26 cellular contexts compared by ENCODE assay signal in the genomic region with DNA sequence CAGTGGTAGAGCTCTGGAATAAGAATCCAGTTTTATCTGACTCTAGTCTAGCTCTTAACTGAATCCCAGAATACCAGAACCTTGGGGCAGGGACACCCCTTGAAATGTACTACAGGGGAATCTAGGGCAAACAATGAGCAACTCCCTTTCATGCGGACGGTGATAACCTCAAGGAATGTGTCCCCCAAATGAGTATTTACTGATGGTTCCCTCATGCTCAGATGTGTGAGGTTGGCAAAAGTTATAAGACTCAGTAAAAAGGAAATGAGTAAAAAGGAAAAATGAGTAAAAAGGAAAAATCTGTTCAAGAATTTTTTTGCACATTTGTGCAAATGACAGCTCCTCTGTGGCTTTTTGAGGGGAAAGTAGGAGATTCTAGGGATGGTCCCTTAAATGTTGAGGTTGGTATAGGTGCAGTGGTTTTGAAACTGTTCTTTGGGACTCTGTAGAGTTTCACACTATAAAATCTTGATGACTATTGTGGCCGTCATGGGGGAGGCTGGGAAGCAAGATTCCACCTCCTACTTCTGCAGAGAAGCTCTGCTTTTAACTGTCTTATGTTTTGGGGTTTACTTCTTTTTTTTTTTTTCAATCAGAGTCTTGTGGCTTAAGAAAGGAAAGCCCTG. TPM values are rescaled to one million over a fixed set of nuclear protein-coding genes. Genes with fewer than 3 reads are reported as not detected.
"Had no signal": no experiment of that assay in that cellular context is flagged by ENCODE, and none has a peak within 500 bp of the region (broad histone marks: within the 10 kb centered on the region; RNA-seq: fewer than 3 reads in every experiment).

No MANE protein-coding gene starts in this region.

- H3K4me1 Mint-ChIP-seq: immature natural killer cell; naive thymus-derived CD8-positive, alpha-beta T cell; neural crest cell; stimulated activated memory B cell treated with anti-CD40 and anti-IgM and Interleukin-4, amounts not matched to agents 10 μg/mL and 1 μg/mL and 100 μg/mL, for 72 hours had no signal

- DNase-seq: hypothalamus; immature natural killer cell; kidney; left colon; left lung; lower lobe of right lung; mammary epithelial cell; mesenchymal stem cell; naive thymus-derived CD8-positive, alpha-beta T cell; nucleus accumbens; pancreas; posterior cingulate gyrus; retina; right cardiac atrium; stimulated activated CD4-positive, alpha-beta T cell treated with anti-CD3 and anti-CD28 coated beads, Interleukin-1b, Interleukin-23, amount 100 ng/mL, for 48 hours; stimulated activated CD4-positive, alpha-beta T cell treated with anti-CD3 and anti-CD28 coated beads, Interleukin-2, amount 100 ng/mL, for 48 hours; stimulated activated CD4-positive, alpha-beta T cell treated with anti-CD3 and anti-CD28 coated beads, Interleukin-4, amount 100 ng/mL, for 4 hours; stimulated activated CD8-positive, alpha-beta memory T cell treated with anti-CD3 and anti-CD28 coated beads, Interleukin-4, amount 100 ng/mL, for 48 hours; stimulated activated naive CD4-positive, alpha-beta T cell treated with Interleukin-2 at 50 U/mL for 16 hours; tibial artery; trophoblast cell; upper lobe of right lung had no signal

- ATAC-seq: left colon; left lung; lower lobe of right lung; naive thymus-derived CD8-positive, alpha-beta T cell; pancreas; right cardiac atrium; sciatic nerve; stimulated activated memory B cell treated with anti-CD40 and anti-IgM and Interleukin-4, amounts not matched to agents 10 μg/mL and 1 μg/mL and 100 μg/mL, for 72 hours; upper lobe of right lung had no signal

- H3K27me3 Mint-ChIP-seq: stimulated activated memory B cell treated with anti-CD40 and anti-IgM and Interleukin-4, amounts not matched to agents 10 μg/mL and 1 μg/mL and 100 μg/mL, for 72 hours had no signal

- H3K27ac Mint-ChIP-seq: immature natural killer cell; naive thymus-derived CD8-positive, alpha-beta T cell; nephron; stimulated activated memory B cell treated with anti-CD40 and anti-IgM and Interleukin-4, amounts not matched to agents 10 μg/mL and 1 μg/mL and 100 μg/mL, for 72 hours had no signal

- H3K9me3 Mint-ChIP-seq: neural crest cell had no signal

- H3K4me3 Mint-ChIP-seq: immature natural killer cell; naive thymus-derived CD8-positive, alpha-beta T cell; nephron; neural crest cell; stimulated activated memory B cell treated with anti-CD40 and anti-IgM and Interleukin-4, amounts not matched to agents 10 μg/mL and 1 μg/mL and 100 μg/mL, for 72 hours had no signal

- H3K36me3 Mint-ChIP-seq: immature natural killer cell; stimulated activated memory B cell treated with anti-CD40 and anti-IgM and Interleukin-4, amounts not matched to agents 10 μg/mL and 1 μg/mL and 100 μg/mL, for 72 hours had no signal

RNA-seq across cellular contexts. Expression of gene NRXN3, which starts 58.6 kb away (rescaled TPM):
- total RNA-seq: naive thymus-derived CD8-positive, alpha-beta T cell had no signal
